Comparison of ENCODE assay signal across 8 cellular contexts in the genomic region with DNA sequence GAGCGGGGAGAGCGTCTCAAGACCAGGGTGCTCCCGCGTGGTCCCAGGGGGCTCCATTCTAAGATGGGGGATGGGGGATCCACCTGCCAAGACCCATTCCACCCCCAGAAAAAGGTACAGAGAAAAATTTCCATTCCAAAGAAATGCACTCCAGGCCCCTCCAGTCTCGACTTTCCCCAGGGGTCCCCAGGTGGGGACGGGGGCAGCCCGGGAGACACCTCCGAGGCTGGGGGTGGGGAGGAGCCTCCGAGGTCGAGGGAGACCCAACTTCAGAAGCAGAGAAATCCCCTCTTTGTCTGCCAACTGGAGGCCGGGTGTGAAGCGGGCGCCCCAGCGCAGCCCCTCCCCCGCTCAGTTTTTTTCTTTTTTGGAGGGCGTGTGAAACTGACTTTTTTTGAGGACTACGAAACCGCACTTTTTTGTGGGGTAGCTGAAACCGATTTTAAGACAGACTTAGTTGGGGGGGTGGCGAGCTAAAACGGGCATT. TPM values are rescaled to one million over a fixed set of nuclear protein-coding genes. Genes with fewer than 3 reads are reported as not detected.
DNase-seq lines count a peak whose midpoint lies in the region; ATAC-seq and TF ChIP-seq lines count a peak whose summit lies in the region.

No MANE protein-coding gene starts in this region.

- no peak for TF ChIP-seq EP300 in esophagus muscularis mucosa (IDR thresholded peaks at IDR 0.05)

- H3K9me3 ChIP-seq in esophagus muscularis mucosa, result no peaks in the 10 kb centered on the region
- peaks cover 5% of the 10 kb centered on the region for H3K9me3 ChIP-seq in trophoblast cell (ENCODE audit: insufficient read depth, low read depth, low read length)

- H4K8ac ChIP-seq in trophoblast cell (ENCODE audit: low read depth, low read length), result peak overlapping the region; percentile 56

- H2BK5ac ChIP-seq in trophoblast cell (ENCODE audit: low read depth, low read length, poor library complexity), result peak overlapping the region; percentile 76

- no peak for TF ChIP-seq POLR2A in esophagus muscularis mucosa (IDR thresholded peaks at IDR 0.05; ENCODE audit: low read depth)

- CTCF ChIA-PET in activated CD8-positive, alpha-beta memory T cell treated with anti-CD3 and anti-CD28 coated beads, Interleukin-2, amount 10 ng/mL, durations not matched to agents 7 days and 5 days (lab: Charles Lee), result interaction anchor here (1.2 to 2.8 kb wide), 8 partner anchors 11 to 117 kb away, joined by 3 to 17 read pairs (median 3); no protein-coding TSS in a partner anchor

- H4K91ac ChIP-seq in trophoblast cell (ENCODE audit: low read depth, low read length), result peak overlapping the region; percentile 89

- peak overlapping the region; percentile 87 for H3K9ac ChIP-seq in trophoblast cell (ENCODE audit: low read length)

- no peak overlapping the region for H2BK12ac ChIP-seq in trophoblast cell (ENCODE audit: low read length)

- peak overlapping the region; percentile 81 for H3K4ac ChIP-seq in trophoblast cell (ENCODE audit: low read depth, low read length)

- H3K4me3 ChIP-seq in AG10803 (ENCODE audit: low read length), result peak overlapping the region; percentile 71
- peak overlapping the region; percentile 81 for H3K4me3 ChIP-seq in Jurkat, Clone E6-1 (ENCODE audit: low read length)
- peak overlapping the region; percentile 78 to 98 (median 92) for H3K4me3 ChIP-seq in esophagus muscularis mucosa
- H3K4me3 ChIP-seq in trophoblast cell (ENCODE audit: low read depth, low read length), result peak overlapping the region; percentile 87

- peak overlapping the region; percentile 70 for H2BK120ac ChIP-seq in trophoblast cell (ENCODE audit: insufficient read depth, low read length, poor library complexity)

- no peaks in the 10 kb centered on the region for H3K9me3 Mint-ChIP-seq in activated CD8-positive, alpha-beta memory T cell treated with anti-CD3 and anti-CD28 coated beads, Interleukin-2, amount 10 ng/mL, durations not matched to agents 7 days and 5 days (ENCODE audit: low read depth)

- no peaks in the 10 kb centered on the region for H3K27me3 Mint-ChIP-seq in activated CD8-positive, alpha-beta memory T cell treated with anti-CD3 and anti-CD28 coated beads, Interleukin-2, amount 10 ng/mL, durations not matched to agents 7 days and 5 days

- peak overlapping the region; percentile 88 for H3K27ac Mint-ChIP-seq in activated CD8-positive, alpha-beta memory T cell treated with anti-CD3 and anti-CD28 coated beads, Interleukin-2, amount 10 ng/mL, durations not matched to agents 7 days and 5 days

- H3K4me3 Mint-ChIP-seq in activated CD8-positive, alpha-beta memory T cell treated with anti-CD3 and anti-CD28 coated beads, Interleukin-2, amount 10 ng/mL, durations not matched to agents 7 days and 5 days, result peak overlapping the region; percentile 81

- peaks cover 30% of the 10 kb centered on the region for H3K4me1 Mint-ChIP-seq in activated CD8-positive, alpha-beta memory T cell treated with anti-CD3 and anti-CD28 coated beads, Interleukin-2, amount 10 ng/mL, durations not matched to agents 7 days and 5 days

- TF ChIP-seq CTCF in AG10803 (conservative IDR thresholded peaks at IDR 0.05; ENCODE audit: low read length) (no peak), esophagus muscularis mucosa (IDR thresholded peaks at IDR 0.05) (no peak)

- H3K36me3 ChIP-seq in esophagus muscularis mucosa (peaks cover under 1 to 38% (median 17%) of the 10 kb centered on the region in 4 donors), trophoblast cell (ENCODE audit: control insufficient read depth in 1 of 2, insufficient read depth in 2 of 2, low read length in 2 of 2) (peaks cover 40 to 42% of the 10 kb centered on the region in 2 experiments)

- H3K4me1 ChIP-seq in esophagus muscularis mucosa (peaks cover 10 to 30% (median 25%) of the 10 kb centered on the region in 4 donors), trophoblast cell (ENCODE audit: control insufficient read depth in 1 of 2, insufficient read depth in 2 of 2, low read length in 2 of 2) (peaks cover 8 to 11% of the 10 kb centered on the region in 2 experiments)

- DNase-seq in AG10803 (ENCODE audit: low read depth), result peak; percentile 12
- peak; percentile 78 for DNase-seq in Jurkat, Clone E6-1 (ENCODE audit: low read depth, low spot score)
- peak; percentile 70 for DNase-seq in activated CD8-positive, alpha-beta memory T cell treated with anti-CD3 and anti-CD28 coated beads, Interleukin-2, amount 10 ng/mL, durations not matched to agents 7 days and 5 days
- no peak for DNase-seq in esophagus muscularis mucosa (ENCODE audit: extremely low spot score)
- no peak for DNase-seq in trophoblast cell
- no peak for DNase-seq in NCI-H1417 treated with DMSO at 0.1 percent for 48 hours (lab: John Stamatoyannopoulos, UW)
- no peak for DNase-seq in KG1 (lab: John Stamatoyannopoulos, UW)
- DNase-seq in islet precursor cell, result no peak

- peaks cover 0 to 4% (median 0%) of the 10 kb centered on the region in 4 donors for H3K27me3 ChIP-seq in esophagus muscularis mucosa
- no peaks in the 10 kb centered on the region for H3K27me3 ChIP-seq in trophoblast cell (ENCODE audit: insufficient read depth, low read length)

- H3K36me3 Mint-ChIP-seq in activated CD8-positive, alpha-beta memory T cell treated with anti-CD3 and anti-CD28 coated beads, Interleukin-2, amount 10 ng/mL, durations not matched to agents 7 days and 5 days, result peaks cover 3% of the 10 kb centered on the region

- H4K12ac ChIP-seq in trophoblast cell (ENCODE audit: low read depth, low read length), result no peak overlapping the region

- peak overlapping the region; percentile 54 for H3K18ac ChIP-seq in trophoblast cell (ENCODE audit: low read length)

- peaks cover 11% of the 10 kb centered on the region for H3K79me1 ChIP-seq in trophoblast cell (ENCODE audit: low read length)

- no peak for ATAC-seq in activated CD8-positive, alpha-beta memory T cell treated with anti-CD3 and anti-CD28 coated beads, Interleukin-2, amount 10 ng/mL, durations not matched to agents 7 days and 5 days

- H3K27ac ChIP-seq in esophagus muscularis mucosa (replicated peaks in 1 of 4) (peak overlapping the region; percentile 68 to 81 (median 78)), trophoblast cell (ENCODE audit: low read depth, low read length) (peak overlapping the region; percentile 54)

- WGBS in esophagus muscularis mucosa, result under 1% methylated on average over 21 of the region's 21 CpGs
- no CpG with 5 or more reads among the region's 21 CpGs for WGBS in trophoblast cell (ENCODE audit: extremely low coverage, insufficient coverage, insufficient read length)

- H3K14ac ChIP-seq in trophoblast cell (ENCODE audit: low read length), result peak overlapping the region; percentile 95

- H3K79me2 ChIP-seq in trophoblast cell (ENCODE audit: control insufficient read depth, insufficient read depth, low read length, poor library complexity), result peaks cover 17% of the 10 kb centered on the region

- peak overlapping the region; percentile 94 for H3K4me2 ChIP-seq in trophoblast cell (ENCODE audit: low read length)

- intact Hi-C loops in esophagus muscularis mucosa (cut with DNase I), result loop anchor here (2.0 kb wide), 1 partner anchor 44 kb away; no protein-coding TSS in a partner anchor

- no peak overlapping the region for H3K23ac ChIP-seq in trophoblast cell (ENCODE audit: low read length)

- H2AFZ ChIP-seq in trophoblast cell (ENCODE audit: insufficient read depth, low read length, poor library complexity), result peak overlapping the region; percentile 41

- peak overlapping the region; percentile 59 for H2AK5ac ChIP-seq in trophoblast cell (ENCODE audit: low read length)

RNA-seq across cellular contexts. Expression of a gene that starts 1.3 kb away (rescaled TPM):
- 247 TPM for polyA plus RNA-seq in Jurkat, Clone E6-1 (2012; ENCODE audit: insufficient read depth, insufficient read length)
- total RNA-seq in activated CD8-positive, alpha-beta memory T cell treated with anti-CD3 and anti-CD28 coated beads, Interleukin-2, amount 10 ng/mL, durations not matched to agents 7 days and 5 days, result 100 to 1,000 TPM; 116 to 124 TPM
- total RNA-seq in esophagus muscularis mucosa, result 10 to 100 TPM; 32.0 to 53.6 (median 46.5) TPM
- 148 and 149 TPM in 2 replicates for polyA plus RNA-seq in trophoblast cell (2013)

RNA-seq across cellular contexts. Expression of a gene that starts 45.8 kb away (rescaled TPM):
- 287 TPM for polyA plus RNA-seq in Jurkat, Clone E6-1 (2012; ENCODE audit: insufficient read depth, insufficient read length)
- total RNA-seq in activated CD8-positive, alpha-beta memory T cell treated with anti-CD3 and anti-CD28 coated beads, Interleukin-2, amount 10 ng/mL, durations not matched to agents 7 days and 5 days, result 100 to 1,000 TPM; 192 to 196 TPM
- 100 to 1,000 TPM; 111 to 152 (median 132) TPM for total RNA-seq in esophagus muscularis mucosa
- 125 and 128 TPM in 2 replicates for polyA plus RNA-seq in trophoblast cell (2013)

RNA-seq across cellular contexts. Expression of a gene that starts 58.4 kb away (rescaled TPM):
- polyA plus RNA-seq in Jurkat, Clone E6-1 (2012; ENCODE audit: insufficient read depth, insufficient read length), result 53.6 TPM
- 100 to 1,000 TPM in 1 of 2 experiments, 10 to 100 TPM in 1; 87.4 to 101 TPM for total RNA-seq in activated CD8-positive, alpha-beta memory T cell treated with anti-CD3 and anti-CD28 coated beads, Interleukin-2, amount 10 ng/mL, durations not matched to agents 7 days and 5 days
- 100 to 1,000 TPM in 3 of 4 donors, 10 to 100 TPM in 1; 81.8 to 152 (median 114) TPM for total RNA-seq in esophagus muscularis mucosa
- 98.4 and 103 TPM in 2 replicates for polyA plus RNA-seq in trophoblast cell (2013)

Comparison
In these comparisons a context has a peak if more than half of its experiments do, and no peak if none do; other contexts are left out.
1. DNase-seq: peak in AG10803 (single experiment), Jurkat, Clone E6-1 (single experiment) and activated CD8-positive, alpha-beta memory T cell treated with anti-CD3 and anti-CD28 coated beads, Interleukin-2, amount 10 ng/mL, durations not matched to agents 7 days and 5 days (single experiment); none in esophagus muscularis mucosa (single experiment), trophoblast cell (0 of 2), NCI-H1417 treated with DMSO at 0.1 percent for 48 hours (single experiment), KG1 (single experiment) and islet precursor cell (single experiment).
2. Peak in every context shown above with its lines, with median percentiles within 50 percentile points of each other: H3K4me3 ChIP-seq.